Comparison of ENCODE assay signal across 1 cellular context in the genomic region with DNA sequence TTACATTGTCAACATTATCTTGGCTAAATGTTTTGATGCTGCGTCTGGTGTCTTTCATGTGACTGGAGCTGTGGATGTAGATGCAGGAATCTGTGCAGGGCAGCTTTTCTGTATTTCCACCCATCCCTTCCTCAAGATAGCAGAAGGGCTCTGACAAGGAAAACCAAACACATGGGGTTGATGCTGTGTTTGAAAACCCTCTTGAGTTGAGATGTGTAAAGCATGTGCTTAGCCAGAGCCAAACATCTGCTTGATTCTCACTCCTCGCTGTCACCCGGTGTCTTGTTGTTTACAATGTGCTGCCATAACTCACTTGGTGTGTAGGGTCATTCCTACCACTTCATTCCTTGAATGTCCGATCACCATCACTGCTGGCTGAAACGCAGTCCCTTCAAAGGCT.
TF ChIP-seq lines count a peak whose summit lies in the region.

No MANE protein-coding gene starts in this region.

TF ChIP-seq in HepG2, 621 proteins besides CTCF, POLR2A, EP300 and RAD21 (continued from another document):
- TF ChIP-seq, protein P1, sequence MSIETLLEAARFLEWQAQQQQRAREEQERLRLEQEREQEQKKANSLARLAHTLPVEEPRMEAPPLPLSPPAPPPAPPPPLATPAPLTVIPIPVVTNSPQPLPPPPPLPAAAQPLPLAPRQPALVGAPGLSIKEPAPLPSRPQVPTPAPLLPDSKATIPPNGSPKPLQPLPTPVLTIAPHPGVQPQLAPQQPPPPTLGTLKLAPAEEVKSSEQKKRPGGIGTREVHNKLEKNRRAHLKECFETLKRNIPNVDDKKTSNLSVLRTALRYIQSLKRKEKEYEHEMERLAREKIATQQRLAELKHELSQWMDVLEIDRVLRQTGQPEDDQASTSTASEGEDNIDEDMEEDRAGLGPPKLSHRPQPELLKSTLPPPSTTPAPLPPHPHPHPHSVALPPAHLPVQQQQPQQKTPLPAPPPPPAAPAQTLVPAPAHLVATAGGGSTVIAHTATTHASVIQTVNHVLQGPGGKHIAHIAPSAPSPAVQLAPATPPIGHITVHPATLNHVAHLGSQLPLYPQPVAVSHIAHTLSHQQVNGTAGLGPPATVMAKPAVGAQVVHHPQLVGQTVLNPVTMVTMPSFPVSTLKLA (IDR thresholded peaks at IDR 0.05): peak; percentile 61
- no peak for TF ChIP-seq PHF8 (CRISPR knock-in tag; IDR thresholded peaks at IDR 0.05)
